ENCODE assay signal across 12 cellular contexts in genomic region chr2:68284896-68285295, GRCh38. TPM values are rescaled to one million over a fixed set of nuclear protein-coding genes. Genes with fewer than 3 reads are reported as not detected.
A peak's percentile ranks its signal among the peaks of the same experiment; 100 is the strongest.
DNase-seq lines count a peak whose midpoint lies in the region; ATAC-seq and TF ChIP-seq lines count a peak whose summit lies in the region.
"Had no signal": no experiment of that assay in that cellular context is flagged by ENCODE, and none has a peak within 500 bp of the region (broad histone marks: within the 10 kb centered on the region; RNA-seq: fewer than 3 reads in every experiment).

No MANE protein-coding gene starts in this region.

- WGBS in heart left ventricle, 4 donors: 62 to 71% (median 68%) methylated on average over 3 of the region's 3 CpGs

- TF ChIP-seq POLR2A in heart left ventricle (IDR thresholded peaks at IDR 0.05): no peak

- H3K27ac ChIP-seq in heart left ventricle: peak overlapping the region in 2 of 12 donors; percentile 8 to 38
- H3K27ac ChIP-seq in subcutaneous abdominal adipose tissue (ENCODE audit: low read depth, low read length): peak overlapping the region; percentile 68
- H3K27ac ChIP-seq: 22Rv1 had no signal

- H3K9ac ChIP-seq in subcutaneous abdominal adipose tissue (ENCODE audit: low read length in 5 of 5): no peak overlapping the region

- intact Hi-C loops in heart left ventricle (cut with DNase I): loop anchor here (5.0 to 10.0 kb wide), 6 partner anchors 33 to 163 kb away; partner anchors contain the start of gene PPP3R1 (in 1 of the 10)

- DNase-seq in DMS79 (lab: John Stamatoyannopoulos, UW): peak; percentile 3
- no peak for DNase-seq in DMS79 treated with DMSO at 0.1 percent for 48 hours (lab: John Stamatoyannopoulos, UW)
- DNase-seq in amniotic epithelial cell (ENCODE audit: low read depth): peak; percentile 28
- peak in 4 of 5 donors; percentile 21 to 65 (median 42) for DNase-seq in heart left ventricle
- DNase-seq in HT-29 (ENCODE audit: low spot score): no peak
- DNase-seq in NCI-H524 treated with DMSO at 0.1 percent for 48 hours (lab: John Stamatoyannopoulos, UW): no peak
- DNase-seq: naive B cell, SHP77, trophoblast cell had no signal

- H3K4me1 ChIP-seq in heart left ventricle (peaks cover 0 to 48% (median 8%) of the 10 kb centered on the region in 12 donors), subcutaneous abdominal adipose tissue (ENCODE audit: control insufficient read depth in 5 of 5, insufficient read depth in 5 of 5, low read length in 5 of 5) (peaks cover 6 to 71% (median 63%) of the 10 kb centered on the region in 5 donors)

- H3K4me3 ChIP-seq in heart left ventricle (no peak overlapping the region), subcutaneous abdominal adipose tissue (ENCODE audit: low read depth in 1 of 5, low read length in 5 of 5) (no peak overlapping the region)

- H3K36me3 ChIP-seq in heart left ventricle (no peaks in the 10 kb centered on the region), subcutaneous abdominal adipose tissue (ENCODE audit: control insufficient read depth in 5 of 5, insufficient read depth in 5 of 5, low read length in 5 of 5) (no peaks in the 10 kb centered on the region)

- ATAC-seq in heart left ventricle (peak; percentile 39 to 83 (median 76)), HG02759 (IDR thresholded peaks at IDR 0.05; ENCODE audit: unreplicated experiment) (no peak)

- no peaks in the 10 kb centered on the region for H3K27me3 ChIP-seq in heart left ventricle
- H3K27me3 ChIP-seq in subcutaneous abdominal adipose tissue (ENCODE audit: control insufficient read depth in 5 of 5, insufficient read depth in 4 of 5, low read length in 5 of 5): no peaks in the 10 kb centered on the region

- TF ChIP-seq CTCF in heart left ventricle (IDR thresholded peaks at IDR 0.05): no peak

- no peaks in the 10 kb centered on the region for H3K9me3 ChIP-seq in heart left ventricle
- H3K9me3 ChIP-seq in subcutaneous abdominal adipose tissue (ENCODE audit: control insufficient read depth in 5 of 5, low read length in 5 of 5): no peaks in the 10 kb centered on the region

RNA-seq across cellular contexts. Expression of gene PPP3R1, which starts 32.6 kb away (rescaled TPM):
- 10 to 100 TPM; 13.8 to 50.9 (median 35.3) TPM for total RNA-seq in heart left ventricle
- 10 to 100 TPM; 13.4 to 22.6 TPM for polyA plus RNA-seq in heart left ventricle
- total RNA-seq in HT-29 (2014; rRNA removed; shearing (Covaris generic)): 6.4 and 8.9 TPM in 2 replicates

RNA-seq across cellular contexts. Expression of gene CNRIP1, which starts 34.9 kb away (rescaled TPM):
- total RNA-seq in heart left ventricle: 10 to 100 TPM in 3 of 9 donors, 1 to 10 TPM in 6; 5.8 to 17.3 (median 7.7) TPM
- polyA plus RNA-seq in heart left ventricle: 10 to 100 TPM in 1 of 2 donors, 1 to 10 TPM in 1; 6.6 to 11.0 TPM
- total RNA-seq in HT-29 (2014; rRNA removed; shearing (Covaris generic)): not detected in 2 replicates

Comparison
In these comparisons a context has a peak if more than half of its experiments do, and no peak if none do; other contexts are left out.
1. DNase-seq: peak in DMS79 (single experiment), amniotic epithelial cell (single experiment) and heart left ventricle (4 of 5); none in DMS79 treated with DMSO at 0.1 percent for 48 hours (single experiment), HT-29 (single experiment) and NCI-H524 treated with DMSO at 0.1 percent for 48 hours (single experiment).